ENCODE assay signal across 15 cellular contexts in genomic region chr10:17380888-17381287, GRCh38.
DNase-seq lines count a peak whose midpoint lies in the region; ATAC-seq and TF ChIP-seq lines count a peak whose summit lies in the region.
"Had no signal": no experiment of that assay in that cellular context is flagged by ENCODE, and none has a peak within 500 bp of the region (broad histone marks: within the 10 kb centered on the region; RNA-seq: fewer than 3 reads in every experiment).

No MANE protein-coding gene starts in this region.

- H3K56ac ChIP-seq in mesendoderm (ENCODE audit: low read length), result peak overlapping the region; percentile 45

- TF ChIP-seq CTCF in GM23338 (conservative IDR thresholded peaks at IDR 0.05; ENCODE audit: low read depth in 2 of 2), result no peak

- no peaks in the 10 kb centered on the region for H3F3A ChIP-seq in GM23338 (replicated peaks; ENCODE audit: low read depth)

- no peak overlapping the region for H3K18ac ChIP-seq in mesendoderm (ENCODE audit: low read length)

- H3K27ac Mint-ChIP-seq in GM23338, result peak overlapping the region; percentile 51
- H3K27ac Mint-ChIP-seq: CD4-positive, alpha-beta memory T cell had no signal

- no peak overlapping the region for H2AFZ ChIP-seq in GM23338
- no peak overlapping the region for H2AFZ ChIP-seq in Karpas-422 (ENCODE audit: low read length)

- peak overlapping the region; percentile 97 for H2BK5ac ChIP-seq in mesendoderm (ENCODE audit: low read length)

- no peaks in the 10 kb centered on the region for H3K36me3 Mint-ChIP-seq in GM23338 (ENCODE audit: low read depth)
- H3K36me3 Mint-ChIP-seq: CD4-positive, alpha-beta memory T cell had no signal

- H3K4me3 Mint-ChIP-seq in GM23338, result no peak overlapping the region
- H3K4me3 Mint-ChIP-seq: CD4-positive, alpha-beta memory T cell had no signal

- H3K4ac ChIP-seq in mesendoderm (ENCODE audit: low read depth, low read length), result no peak overlapping the region

- no peak overlapping the region for H3K23ac ChIP-seq in mesendoderm (ENCODE audit: low read length)

- no peaks in the 10 kb centered on the region for H3K9me3 Mint-ChIP-seq in GM23338

- no peaks in the 10 kb centered on the region for H3K9me3 ChIP-seq in Karpas-422 (ENCODE audit: low read length)
- H3K9me3 ChIP-seq: BE2C had no signal

- H2AK5ac ChIP-seq in mesendoderm (ENCODE audit: low read length), result peak overlapping the region; percentile 89

- no peak overlapping the region for H4K5ac ChIP-seq in mesendoderm (ENCODE audit: low read length)

- H3K4me3 ChIP-seq in GM23338, result no peak overlapping the region
- H3K4me3 ChIP-seq in Karpas-422 (ENCODE audit: low read length), result no peak overlapping the region
- H3K4me3 ChIP-seq in mesendoderm (ENCODE audit: low read length), result no peak overlapping the region

- H3K79me1 ChIP-seq in mesendoderm (ENCODE audit: low read length), result no peaks in the 10 kb centered on the region

- peaks cover 23% of the 10 kb centered on the region for H3K4me1 ChIP-seq in GM23338 (ENCODE audit: insufficient read depth)
- H3K4me1 ChIP-seq in Karpas-422 (ENCODE audit: low read length), result no peaks in the 10 kb centered on the region
- H3K4me1 ChIP-seq in mesendoderm (ENCODE audit: control insufficient read depth, low read depth, low read length), result peaks cover 8% of the 10 kb centered on the region
- H3K4me1 ChIP-seq: BE2C had no signal

- ATAC-seq in GM23338, result no peak

- no peak overlapping the region for H3K9ac ChIP-seq in Karpas-422 (ENCODE audit: low read length)
- no peak overlapping the region for H3K9ac ChIP-seq in mesendoderm (ENCODE audit: low read length)

- DNase-seq in GM23338 (ENCODE audit: low spot score) (no peak), Karpas-422 (peak; percentile 6), mesendoderm (no peak), NCI-H1930 (lab: John Stamatoyannopoulos, UW) (no peak), NCI-H524 (lab: John Stamatoyannopoulos, UW) (no peak), NOMO-1 (lab: John Stamatoyannopoulos, UW; ENCODE audit: unreplicated experiment in 2 of 2) (no peak), DMS153 (lab: John Stamatoyannopoulos, UW) (no peak)
- DNase-seq: BE2C; CD4-positive, alpha-beta memory T cell; DND-41; GDM1; H7; KBM-7 had no signal

- H3K9me2 ChIP-seq in GM23338 (ENCODE audit: insufficient read depth) (no peaks in the 10 kb centered on the region), Karpas-422 (replicated peaks; ENCODE audit: insufficient read depth, low read length) (no peaks in the 10 kb centered on the region)

- no peak overlapping the region for H4K8ac ChIP-seq in mesendoderm (ENCODE audit: low read depth, low read length)

- H3K27me3 ChIP-seq in GM23338 (ENCODE audit: insufficient read depth), result no peaks in the 10 kb centered on the region
- no peaks in the 10 kb centered on the region for H3K27me3 ChIP-seq in Karpas-422 (ENCODE audit: low read length)
- H3K27me3 ChIP-seq in mesendoderm (ENCODE audit: insufficient read depth, low read length, poor library complexity), result no peaks in the 10 kb centered on the region
- H3K27me3 ChIP-seq: BE2C had no signal

- no peak overlapping the region for H2BK15ac ChIP-seq in mesendoderm (replicated peaks; ENCODE audit: low read depth)

- peaks cover 9% of the 10 kb centered on the region for H3K27me3 Mint-ChIP-seq in GM23338 (ENCODE audit: insufficient read depth, low read depth, poor library complexity)

- H3K4me1 Mint-ChIP-seq in GM23338, result peaks cover 34% of the 10 kb centered on the region
- H3K4me1 Mint-ChIP-seq: CD4-positive, alpha-beta memory T cell had no signal

- H3K79me2 ChIP-seq in GM23338 (replicated peaks; ENCODE audit: insufficient read depth) (no peaks in the 10 kb centered on the region), Karpas-422 (ENCODE audit: low read length) (no peaks in the 10 kb centered on the region), mesendoderm (ENCODE audit: control insufficient read depth, insufficient read depth, low read length) (no peaks in the 10 kb centered on the region)

- H4K20me1 ChIP-seq in GM23338 (replicated peaks; ENCODE audit: insufficient read depth) (no peaks in the 10 kb centered on the region), Karpas-422 (ENCODE audit: insufficient read depth, low read depth, low read length) (no peaks in the 10 kb centered on the region)

- H3K4me2 ChIP-seq in GM23338 (peak overlapping the region; percentile 16; the same call in 1 of the 2 replicates), Karpas-422 (ENCODE audit: low read depth, low read length, poor library complexity, severe bottlenecking) (no peak overlapping the region), mesendoderm (ENCODE audit: low read length) (no peak overlapping the region)

- WGBS in mesendoderm (ENCODE audit: extremely low coverage, insufficient coverage, low lambda C conversion rate), result 100% methylated on average over 2 of the region's 5 CpGs

- no peak overlapping the region for H2BK120ac ChIP-seq in mesendoderm (ENCODE audit: low read depth, low read length)

- H3K27ac ChIP-seq in GM23338 (ENCODE audit: low read depth), result no peak overlapping the region
- no peak overlapping the region for H3K27ac ChIP-seq in Karpas-422 (ENCODE audit: low read length)
- H3K27ac ChIP-seq in mesendoderm (ENCODE audit: low read depth, low read length), result no peak overlapping the region
- H3K27ac ChIP-seq: C4-2B, HL-60 had no signal

- no peaks in the 10 kb centered on the region for H3K36me3 ChIP-seq in GM23338 (ENCODE audit: insufficient read depth)
- H3K36me3 ChIP-seq in Karpas-422 (ENCODE audit: insufficient read depth, low read length), result no peaks in the 10 kb centered on the region
- H3K36me3 ChIP-seq in mesendoderm (ENCODE audit: control insufficient read depth, insufficient read depth, low read length), result no peaks in the 10 kb centered on the region
- H3K36me3 ChIP-seq: BE2C had no signal

TF ChIP-seq in GM23338, 12 proteins besides CTCF, POLR2A, EP300 and RAD21 (continues in another document):
- TF ChIP-seq ZNF114 (CRISPR knock-in tag; IDR thresholded peaks at IDR 0.05), result no peak
- TF ChIP-seq REST (IDR thresholded peaks at IDR 0.05; ENCODE audit: unreplicated experiment), result no peak
